ENCODE assay signal across 16 cellular contexts in genomic region chr7:98810166-98810802, GRCh38.
DNase-seq lines count a peak whose midpoint lies in the region; ATAC-seq and TF ChIP-seq lines count a peak whose summit lies in the region.
"Had no signal": no experiment of that assay in that cellular context is flagged by ENCODE, and none has a peak within 500 bp of the region (broad histone marks: within the 10 kb centered on the region; RNA-seq: fewer than 3 reads in every experiment).

No MANE protein-coding gene starts in this region.

- intact Hi-C loops in tibial artery (cut with DNase I; ENCODE audit: low total_unique reads), result no loop called here

- peaks cover 0 to 17% (median 11%) of the 10 kb centered on the region in 4 donors for H3K4me1 ChIP-seq in tibial artery
- H3K4me1 ChIP-seq: left ventricle myocardium inferior, sigmoid colon had no signal

- H3K9me3 ChIP-seq in tibial artery, result no peaks in the 10 kb centered on the region
- H3K9me3 ChIP-seq: sigmoid colon had no signal

- H3K27ac ChIP-seq in tibial artery, result peak overlapping the region in 1 of 2 donors; percentile 55
- H3K27ac ChIP-seq: left ventricle myocardium inferior, sigmoid colon had no signal

- no peaks in the 10 kb centered on the region for H3K36me3 ChIP-seq in tibial artery
- H3K36me3 ChIP-seq: left ventricle myocardium inferior, sigmoid colon had no signal

- no peaks in the 10 kb centered on the region for H3K27me3 ChIP-seq in tibial artery
- H3K27me3 ChIP-seq: sigmoid colon had no signal

- no peak overlapping the region for H3K4me3 ChIP-seq in tibial artery
- H3K4me3 ChIP-seq: left ventricle myocardium inferior, sigmoid colon had no signal

- DNase-seq in NCI-H748 (lab: John Stamatoyannopoulos, UW; ENCODE audit: unreplicated experiment) (peak; percentile 18), NCI-H748 treated with DMSO at 0.1 percent for 48 hours (lab: John Stamatoyannopoulos, UW) (no peak), NCI-H345 treated with DMSO at 0.1 percent for 48 hours (lab: John Stamatoyannopoulos, UW; ENCODE audit: unreplicated experiment) (peak; percentile 36), ecto neural progenitor cell (ENCODE audit: low spot score) (peak; percentile 79), tibial artery (peak; percentile 54 to 91), NCI-H510A treated with DMSO at 0.1 percent for 48 hours (lab: John Stamatoyannopoulos, UW) (no peak)
- DNase-seq: activated CD4-positive, alpha-beta T cell treated with anti-CD3 and anti-CD28 coated beads for 36 hours; CD8-positive, alpha-beta T cell; left ventricle myocardium inferior; NCI-H187 treated with DMSO at 0.1 percent for 48 hours; nephron progenitor cell; sigmoid colon; stimulated activated CD4-positive, alpha-beta T cell treated with anti-CD3 and anti-CD28 coated beads, Interleukin-4, amount 100 ng/mL, for 4 hours; stimulated activated naive CD4-positive, alpha-beta T cell treated with Interleukin-2 at 50 U/mL for 16 hours had no signal

- no peak for TF ChIP-seq CTCF in tibial artery (IDR thresholded peaks at IDR 0.05)

- ATAC-seq in GM18517 (IDR thresholded peaks at IDR 0.05; ENCODE audit: unreplicated experiment) (no peak), GM21526 (IDR thresholded peaks at IDR 0.05; ENCODE audit: low FRiP score, unreplicated experiment) (no peak)
- ATAC-seq: activated CD4-positive, alpha-beta T cell treated with anti-CD3 and anti-CD28 coated beads for 36 hours; CD8-positive, alpha-beta T cell had no signal

Comparison
In these comparisons a context has a peak if more than half of its experiments do, and no peak if none do; other contexts are left out.
1. DNase-seq: peak in NCI-H748 (single experiment), NCI-H345 treated with DMSO at 0.1 percent for 48 hours (single experiment), ecto neural progenitor cell (single experiment) and tibial artery (2 of 2); none in NCI-H748 treated with DMSO at 0.1 percent for 48 hours (single experiment) and NCI-H510A treated with DMSO at 0.1 percent for 48 hours (single experiment).